Comparison of ENCODE assay signal across 20 cellular contexts in genomic region chr3:32186097-32186496, GRCh38. TPM values are rescaled to one million over a fixed set of nuclear protein-coding genes. Genes with fewer than 3 reads are reported as not detected.
DNase-seq lines count a peak whose midpoint lies in the region; ATAC-seq, FAIRE-seq and TF ChIP-seq lines count a peak whose summit lies in the region.
"Had no signal": no experiment of that assay in that cellular context is flagged by ENCODE, and none has a peak within 500 bp of the region (broad histone marks: within the 10 kb centered on the region; RNA-seq: fewer than 3 reads in every experiment).

No MANE protein-coding gene starts in this region.

- no peak overlapping the region for H4K8ac ChIP-seq in H9 (replicated peaks; ENCODE audit: insufficient read length, low read depth, low read length)

- no peak overlapping the region for H3K56ac ChIP-seq in H9 (ENCODE audit: insufficient read length, low read depth, low read length)

- no peak overlapping the region for H2BK120ac ChIP-seq in H9 (ENCODE audit: low read depth, low read length, poor library complexity, severe bottlenecking)

- no CpG with 5 or more reads among the region's 4 CpGs for WGBS in H9 (ENCODE audit: extremely low coverage, insufficient read length, low lambda C conversion rate)
- 0% methylated on average over 4 of the region's 4 CpGs for WGBS in K562 (ENCODE audit: insufficient coverage, low coverage, missing lambda C conversion rate)
- 77% methylated on average over 4 of the region's 4 CpGs for WGBS in lower leg skin, 2 donors

- H3K27me3 Mint-ChIP-seq in H9 (ENCODE audit: low read depth): peaks cover 4% of the 10 kb centered on the region

- no peak for TF ChIP-seq POLR2A in K562 (conservative IDR thresholded peaks at IDR 0.05)
- no peak for TF ChIP-seq POLR2A in lower leg skin (IDR thresholded peaks at IDR 0.05)

- H2BK5ac ChIP-seq in H9 (ENCODE audit: insufficient read length, low read length): no peak overlapping the region

- no peak overlapping the region for H2AK5ac ChIP-seq in H9 (ENCODE audit: insufficient read length, low read length)

- H3K27ac Mint-ChIP-seq in H9: no peak overlapping the region

- in situ Hi-C loops in K562 (cut with MboI): no loop called here

- TF ChIP-seq RAD21 in K562 (CRISPR knock-in tag; conservative IDR thresholded peaks at IDR 0.05 in 1 of 2, IDR thresholded peaks at IDR 0.05 in 1 of 2): no peak

- no peaks in the 10 kb centered on the region for H3K4me1 ChIP-seq in H9 (ENCODE audit: insufficient read depth, low read length)
- no peaks in the 10 kb centered on the region for H3K4me1 ChIP-seq in K562 (replicated peaks in 1 of 2; ENCODE audit: control insufficient read depth in 2 of 2, insufficient read depth in 2 of 2, low read length in 2 of 2)
- no peaks in the 10 kb centered on the region for H3K4me1 ChIP-seq in parathyroid adenoma
- no peaks in the 10 kb centered on the region for H3K4me1 ChIP-seq in PC-9 (replicated peaks; ENCODE audit: insufficient read depth)

- H3K9me1 ChIP-seq in K562 (ENCODE audit: control insufficient read depth, insufficient read depth, low read length): no peaks in the 10 kb centered on the region

- H3K4me1 Mint-ChIP-seq in H9: peaks cover 21 to 22% of the 10 kb centered on the region in 2 experiments

- H3K79me2 ChIP-seq in H9 (ENCODE audit: insufficient read depth, low read length): no peaks in the 10 kb centered on the region
- H3K79me2 ChIP-seq in K562 (ENCODE audit: control insufficient read depth, insufficient read depth, low read length): no peaks in the 10 kb centered on the region
- no peaks in the 10 kb centered on the region for H3K79me2 ChIP-seq in parathyroid adenoma
- H3K79me2 ChIP-seq in PC-9 (ENCODE audit: low read depth): no peaks in the 10 kb centered on the region

- no peaks in the 10 kb centered on the region for H3K9me3 ChIP-seq in H9 (ENCODE audit: control insufficient read depth, low read depth, low read length)
- H3K9me3 ChIP-seq in K562 (replicated peaks; ENCODE audit: control insufficient read depth, insufficient read depth, low read depth, low read length): no peaks in the 10 kb centered on the region
- no peaks in the 10 kb centered on the region for H3K9me3 ChIP-seq in parathyroid adenoma (ENCODE audit: control insufficient read depth, low read length)
- H3K9me3 ChIP-seq in PC-9 (ENCODE audit: insufficient read depth, low read depth): no peaks in the 10 kb centered on the region
- H3K9me3 ChIP-seq: MG63 had no signal

- no peak overlapping the region for H3K27ac ChIP-seq in H9 (ENCODE audit: insufficient read length, low read depth, low read length)
- H3K27ac ChIP-seq in K562 (ENCODE audit: extremely low read depth, low read depth, low read length): no peak overlapping the region
- H3K27ac ChIP-seq in parathyroid adenoma: no peak overlapping the region
- H3K27ac ChIP-seq in PC-9: no peak overlapping the region

- no peak overlapping the region for H2BK15ac ChIP-seq in H9 (ENCODE audit: low read depth, low read length)

- no peak overlapping the region for H3K4me2 ChIP-seq in H9 (ENCODE audit: insufficient read depth, insufficient read length, low read length)
- no peak overlapping the region for H3K4me2 ChIP-seq in K562 (ENCODE audit: insufficient read depth, low read length)
- no peak overlapping the region for H3K4me2 ChIP-seq in parathyroid adenoma (ENCODE audit: low read length)
- H3K4me2 ChIP-seq in PC-9: no peak overlapping the region

- no peak overlapping the region for H2BK20ac ChIP-seq in H9 (ENCODE audit: low read depth, low read length, poor library complexity, severe bottlenecking)

- no peak overlapping the region for H3K23ac ChIP-seq in H9 (ENCODE audit: insufficient read length, low read depth, low read length)

- H3K4ac ChIP-seq in H9 (ENCODE audit: low read depth, low read length): no peak overlapping the region

- H2AFZ ChIP-seq in H9 (ENCODE audit: low read length) (no peak overlapping the region), K562 (ENCODE audit: low read depth, low read length) (no peak overlapping the region), parathyroid adenoma (peak overlapping the region; percentile 28), PC-9 (no peak overlapping the region)

- no peak for FAIRE-seq in K562 (lab: Jason Lieb, UNC)
- FAIRE-seq: GM12891, GM18507 had no signal

- no peak for TF ChIP-seq EP300 in K562 (IDR thresholded peaks at IDR 0.05; ENCODE audit: low read length)

- H4K5ac ChIP-seq in H9 (ENCODE audit: insufficient read length, low read depth, low read length): no peak overlapping the region

- DNase-seq in H9 (peak; percentile 33), K562 (ENCODE audit: extremely low read depth in 1 of 4, low spot score in 3 of 4) (no peak), left lobe of liver (ENCODE audit: low spot score) (peak; percentile 78), AML-193 (lab: John Stamatoyannopoulos, UW) (no peak), PC-9 (no peak), lower leg skin (ENCODE audit: low spot score in 2 of 2) (no peak)
- DNase-seq: DND-41; GDM1; GOT3; Karpas-422; MG63; NCI-H1092; NCI-H1694 treated with DMSO at 0.1 percent for 48 hours; NCI-H345; NK-92 treated with Interleukin-12 subunit alpha and Interleukin-12 subunit beta, amount 100 ng/mL, for 24 hours; SHP77 treated with DMSO at 0.1 percent for 48 hours had no signal

- H3K4me3 Mint-ChIP-seq in H9: no peak overlapping the region

- TF ChIP-seq CTCF in H9 (conservative IDR thresholded peaks at IDR 0.05) (no peak), K562 (IDR thresholded peaks at IDR 0.05 in 2 of 3, conservative IDR thresholded peaks at IDR 0.05 in 1 of 3; ENCODE audit: insufficient read depth in 2 of 3, low read depth in 1 of 3, low read length in 3 of 3) (no peak), parathyroid adenoma (IDR thresholded peaks at IDR 0.05) (no peak), PC-9 (conservative IDR thresholded peaks at IDR 0.05) (no peak), lower leg skin (IDR thresholded peaks at IDR 0.05) (no peak)

- no peaks in the 10 kb centered on the region for H3K36me3 Mint-ChIP-seq in H9 (ENCODE audit: insufficient read depth in 1 of 3, low read depth in 3 of 3)

- no peaks in the 10 kb centered on the region for H3K27me3 ChIP-seq in H9 (ENCODE audit: insufficient read depth, low read length)
- H3K27me3 ChIP-seq in K562 (ENCODE audit: control insufficient read depth in 2 of 2, insufficient read depth in 2 of 2, low read length in 2 of 2): peaks cover 6 to 12% of the 10 kb centered on the region in 2 experiments; a peak in 4 of 5 replicates
- no peaks in the 10 kb centered on the region for H3K27me3 ChIP-seq in parathyroid adenoma (ENCODE audit: control insufficient read depth, insufficient read depth, low read length)
- no peaks in the 10 kb centered on the region for H3K27me3 ChIP-seq in PC-9 (ENCODE audit: insufficient read depth, low read depth)
- H3K27me3 ChIP-seq: MG63 had no signal

- H3K36me3 ChIP-seq in K562 (ENCODE audit: control insufficient read depth, insufficient read depth, low read length): no peaks in the 10 kb centered on the region
- H3K36me3 ChIP-seq in parathyroid adenoma (ENCODE audit: control insufficient read depth, insufficient read depth, low read length): no peaks in the 10 kb centered on the region
- no peaks in the 10 kb centered on the region for H3K36me3 ChIP-seq in PC-9 (ENCODE audit: low read depth)
- H3K36me3 ChIP-seq: MG63 had no signal

- POLR2A ChIA-PET in K562 (lab: Yijun Ruan, JAX): interaction anchor here (1.4 kb wide), 1 partner anchor 13 kb away, joined by 4 read pairs; no protein-coding TSS in a partner anchor
- POLR2A ChIA-PET in PC-9 (lab: Charles Lee; ENCODE audit: unreplicated experiment): no interaction called here

- H3K4me3 ChIP-seq in K562: no peak overlapping the region
- no peak overlapping the region for H3K4me3 ChIP-seq in parathyroid adenoma (ENCODE audit: low read depth, low read length)
- no peak overlapping the region for H3K4me3 ChIP-seq in PC-9
- H3K4me3 ChIP-seq in lower leg skin (ENCODE audit: low read depth, poor library complexity, severe bottlenecking): no peak overlapping the region
- H3K4me3 ChIP-seq: MG63 had no signal

- no peak overlapping the region for H3K14ac ChIP-seq in H9 (ENCODE audit: insufficient read depth, low read length)

- no peaks in the 10 kb centered on the region for H3K23me2 ChIP-seq in H9 (ENCODE audit: insufficient read length, low read depth, low read length, poor library complexity, severe bottlenecking)

- H3K9ac ChIP-seq in H9 (ENCODE audit: extremely low read depth, insufficient read length, low read length) (no peak overlapping the region), K562 (ENCODE audit: insufficient read depth in 1 of 2, low read depth in 2 of 2, low read length in 2 of 2) (no peak overlapping the region), parathyroid adenoma (no peak overlapping the region)

- no peaks in the 10 kb centered on the region for H3K79me1 ChIP-seq in H9 (ENCODE audit: insufficient read depth, low read depth, low read length, poor library complexity, severe bottlenecking)

- H2BK12ac ChIP-seq in H9 (ENCODE audit: insufficient read length, low read depth, low read length): no peak overlapping the region

- H3K9me2 ChIP-seq in PC-9 (ENCODE audit: insufficient read depth): no peaks in the 10 kb centered on the region

- intact Hi-C loops in K562 (cut with micrococcal nuclease): no loop called here
- intact Hi-C loops in PC-9 (cut with micrococcal nuclease; ENCODE audit: unreplicated experiment): no loop called here
- intact Hi-C loops in lower leg skin (cut with DNase I; ENCODE audit: low total_unique reads): loop anchor here (10.0 kb wide), 1 partner anchor 289 kb away; no protein-coding TSS in a partner anchor

- H3F3A ChIP-seq in PC-9 (ENCODE audit: insufficient read depth, low read depth): no peaks in the 10 kb centered on the region

- H3K18ac ChIP-seq in H9 (ENCODE audit: insufficient read length, low read depth, low read length): no peak overlapping the region

- ATAC-seq in K562: no peak; the same call in 2 of the 3 replicates
- peak; percentile 99 for ATAC-seq in left lobe of liver

- H3K9me3 Mint-ChIP-seq in H9: no peaks in the 10 kb centered on the region

- CTCF ChIA-PET in K562 (lab: Yijun Ruan, JAX; ENCODE audit: low intra/inter-chr PET ratio): no interaction called here
- CTCF ChIA-PET in PC-9 (lab: Charles Lee): interaction anchor here (0.6 kb wide), 1 partner anchor 477 kb away, joined by 12 read pairs; no protein-coding TSS in a partner anchor

- H4K91ac ChIP-seq in H9 (ENCODE audit: insufficient read length, low read depth, low read length): no peak overlapping the region

- H4K20me1 ChIP-seq in H9 (ENCODE audit: control insufficient read depth, insufficient read depth, insufficient read length) (no peaks in the 10 kb centered on the region), K562 (replicated peaks; ENCODE audit: control insufficient read depth, insufficient read depth, low read length) (no peaks in the 10 kb centered on the region), PC-9 (ENCODE audit: insufficient read depth) (no peaks in the 10 kb centered on the region)

- no peak overlapping the region for H3T11ph ChIP-seq in H9 (ENCODE audit: low read length)

- BruUV-seq in K562 (replicated peaks; lab: Mats Ljungman, UMichigan): no TSS peak
- no TSS peak for BruUV-seq in PC-9 (replicated peaks; lab: Mats Ljungman, UMichigan)

RNA-seq across cellular contexts. Expression of gene CMTM8, which starts 52.4 kb away (rescaled TPM):
- 4.0 TPM in 2 replicates for total RNA-seq in H9 (2021)
- total RNA-seq in K562 (2011; cell fraction: chromatin; rRNA removed; ENCODE audit: low replicate concordance): not detected in 2 replicates
- total RNA-seq in K562 (2011; cell fraction: nucleolus; rRNA removed): not detected in 2 replicates
- total RNA-seq in K562 (2011; cell fraction: nucleoplasm; rRNA removed): not detected in 2 replicates
- total RNA-seq in K562 (2014; rRNA removed): not detected in 2 replicates
- total RNA-seq in K562 (2014; rRNA removed; fragmentation: Illumina TruSeq; extraction: Trizol): not detected in 2 replicates
- total RNA-seq in K562 (2015; rRNA removed; fragmentation: Illumina TruSeq; extraction: Trizol): not detected in 2 replicates
- total RNA-seq in K562 (2021): not detected in 2 replicates
- not detected in 2 replicates for polyA plus RNA-seq in K562 (2011; rRNA removed)
- not detected in 2 replicates for polyA plus RNA-seq in K562 (2011; cell fraction: cytosol; rRNA removed)
- not detected in 2 replicates for polyA plus RNA-seq in K562 (2011; cell fraction: nucleus; rRNA removed)
- polyA plus RNA-seq in K562 (2012): not detected in 2 replicates
- not detected in 2 replicates for polyA plus RNA-seq in K562 (2014; fragmentation: Illumina TruSeq; extraction: Trizol)
- polyA plus RNA-seq in K562 (2014; fragmentation: Nextera tagmentation; extraction: Ambion mirVana): not detected
- polyA plus RNA-seq in K562 (2014; rRNA removed): not detected in 2 replicates
- not detected in 2 replicates for polyA minus RNA-seq in K562 (2011; rRNA and poly(A)+ RNA removed)
- polyA minus RNA-seq in K562 (2011; cell fraction: cytosol; rRNA and poly(A)+ RNA removed): not detected in 2 replicates
- not detected in 2 replicates for polyA minus RNA-seq in K562 (2011; cell fraction: nucleus; rRNA and poly(A)+ RNA removed)
- 17.1 TPM for total RNA-seq in left lobe of liver
- 16.8 and 17.8 TPM in 2 replicates for total RNA-seq in PC-9 (2021)
- 10 to 100 TPM; 11.0 to 24.7 (median 15.5) TPM for total RNA-seq in lower leg skin
- total RNA-seq: RPMI7951 had no signal

Comparison
In these comparisons a context has a peak if more than half of its experiments do, and no peak if none do; other contexts are left out.
1. DNase-seq: peak in H9 (single experiment) and left lobe of liver (single experiment); none in K562 (0 of 4), AML-193 (0 of 2), PC-9 (0 of 2) and lower leg skin (0 of 2).